17 cellular contexts compared by ENCODE assay signal in genomic region chr15:73578036-73578435, GRCh38. TPM values are rescaled to one million over a fixed set of nuclear protein-coding genes. Genes with fewer than 3 reads are reported as not detected.
DNase-seq lines count a peak whose midpoint lies in the region; ATAC-seq and TF ChIP-seq lines count a peak whose summit lies in the region.
"Had no signal": no experiment of that assay in that cellular context is flagged by ENCODE, and none has a peak within 500 bp of the region (broad histone marks: within the 10 kb centered on the region; RNA-seq: fewer than 3 reads in every experiment).

No MANE protein-coding gene starts in this region.

- H3K36me3 Mint-ChIP-seq in CD4-positive, CD25-positive, alpha-beta regulatory T cell = peaks cover 26% of the 10 kb centered on the region
- H3K36me3 Mint-ChIP-seq in T-helper 17 cell (ENCODE audit: low read depth) (peaks cover 10% of the 10 kb centered on the region), endothelial cell (ENCODE audit: low read depth, unreplicated experiment) (peaks cover 36% of the 10 kb centered on the region), nephron progenitor cell (ENCODE audit: low read depth) (peaks cover 59% of the 10 kb centered on the region)

- TF ChIP-seq EP300 in stomach (IDR thresholded peaks at IDR 0.05) = no peak

- H3K4me3 Mint-ChIP-seq in CD4-positive, CD25-positive, alpha-beta regulatory T cell = no peak overlapping the region
- H3K4me3 Mint-ChIP-seq in T-helper 17 cell = no peak overlapping the region
- peak overlapping the region; percentile 35 for H3K4me3 Mint-ChIP-seq in endothelial cell (ENCODE audit: unreplicated experiment)
- H3K4me3 Mint-ChIP-seq in nephron progenitor cell = no peak overlapping the region
- H3K4me3 Mint-ChIP-seq: CD4-positive, alpha-beta T cell had no signal

- no peaks in the 10 kb centered on the region for H3K27me3 ChIP-seq in CD4-positive, CD25-positive, alpha-beta regulatory T cell (ENCODE audit: control insufficient read depth, insufficient read depth, low read length)
- no peaks in the 10 kb centered on the region for H3K27me3 ChIP-seq in stomach

- no peaks in the 10 kb centered on the region for H3K27me3 Mint-ChIP-seq in CD4-positive, CD25-positive, alpha-beta regulatory T cell
- no peaks in the 10 kb centered on the region for H3K27me3 Mint-ChIP-seq in T-helper 17 cell
- peaks cover 3% of the 10 kb centered on the region for H3K27me3 Mint-ChIP-seq in endothelial cell (ENCODE audit: unreplicated experiment)
- H3K27me3 Mint-ChIP-seq in nephron progenitor cell (ENCODE audit: low read depth, poor library complexity) = no peaks in the 10 kb centered on the region
- H3K27me3 Mint-ChIP-seq: CD4-positive, alpha-beta T cell had no signal

- intact Hi-C loops in stomach (cut with DNase I; ENCODE audit: low total_unique reads) = no loop called here
- intact Hi-C loops in left cardiac atrium (cut with DNase I) = no loop called here

- peaks cover 67% of the 10 kb centered on the region for H3K36me3 ChIP-seq in CD4-positive, CD25-positive, alpha-beta regulatory T cell (ENCODE audit: control insufficient read depth, insufficient read depth, low read length)
- H3K36me3 ChIP-seq in stomach = peaks cover 18 to 88% (median 78%) of the 10 kb centered on the region in 4 donors

- H3K4me3 ChIP-seq in CD4-positive, CD25-positive, alpha-beta regulatory T cell (ENCODE audit: low read depth, low read length) = no peak overlapping the region
- no peak overlapping the region for H3K4me3 ChIP-seq in stomach
- H3K4me3 ChIP-seq: A549, GM12878, HAP-1 had no signal

- no peak for TF ChIP-seq CTCF in endothelial cell (IDR thresholded peaks at IDR 0.05; ENCODE audit: unreplicated experiment)
- TF ChIP-seq CTCF in nephron progenitor cell (IDR thresholded peaks at IDR 0.05) = no peak
- no peak for TF ChIP-seq CTCF in stomach (IDR thresholded peaks at IDR 0.05)

- WGBS in stomach, 5 donors = 77 to 90% (median 83%) methylated on average over 2 of the region's 2 CpGs

- DNase-seq in CD4-positive, CD25-positive, alpha-beta regulatory T cell = no peak
- DNase-seq in T-helper 17 cell (no peak), endothelial cell (ENCODE audit: low spot score) (no peak), nephron progenitor cell (no peak), stomach (no peak), NCI-H2107 (lab: John Stamatoyannopoulos, UW) (no peak), left cardiac atrium (no peak), NCI-H1930 (lab: John Stamatoyannopoulos, UW) (no peak)
- DNase-seq: Calu3; CD4-positive, alpha-beta T cell; Karpas-422; NCI-H1105 treated with DMSO at 0.1 percent for 48 hours; NCI-H2029 treated with DMSO at 0.1 percent for 48 hours; NCI-H226 had no signal

- H3K9me3 ChIP-seq in CD4-positive, CD25-positive, alpha-beta regulatory T cell (ENCODE audit: control insufficient read depth in 2 of 2, low read length in 2 of 2) = no peaks in the 10 kb centered on the region
- H3K9me3 ChIP-seq in T-helper 17 cell (ENCODE audit: control insufficient read depth, low read length, poor library complexity, severe bottlenecking) (no peaks in the 10 kb centered on the region), stomach (no peaks in the 10 kb centered on the region)
- H3K9me3 ChIP-seq: A549, HAP-1 had no signal

- H3K4me1 Mint-ChIP-seq in CD4-positive, CD25-positive, alpha-beta regulatory T cell = peaks cover 0 to 9% (median 2%) of the 10 kb centered on the region in 4 donors
- peaks cover 6% of the 10 kb centered on the region for H3K4me1 Mint-ChIP-seq in T-helper 17 cell
- peaks cover 49% of the 10 kb centered on the region for H3K4me1 Mint-ChIP-seq in endothelial cell (ENCODE audit: unreplicated experiment)
- H3K4me1 Mint-ChIP-seq in nephron progenitor cell = peaks cover 27% of the 10 kb centered on the region

- ATAC-seq in CD4-positive, CD25-positive, alpha-beta regulatory T cell (ENCODE audit: low read depth in 2 of 2) = no peak
- ATAC-seq in T-helper 17 cell (no peak), left cardiac atrium (no peak)
- ATAC-seq: A549, GM12878 had no signal

- TF ChIP-seq POLR2A in stomach (IDR thresholded peaks at IDR 0.05) = no peak

- no peaks in the 10 kb centered on the region for H3K4me1 ChIP-seq in CD4-positive, CD25-positive, alpha-beta regulatory T cell (ENCODE audit: control insufficient read depth, insufficient read depth, low read length, poor library complexity, severe bottlenecking)
- peaks cover 5 to 44% (median 24%) of the 10 kb centered on the region in 4 donors for H3K4me1 ChIP-seq in stomach
- H3K4me1 ChIP-seq: A549, HAP-1 had no signal

- H3K27ac ChIP-seq in CD4-positive, CD25-positive, alpha-beta regulatory T cell (ENCODE audit: insufficient read depth, low read length, poor library complexity, severe bottlenecking) = no peak overlapping the region
- no peak overlapping the region for H3K27ac ChIP-seq in stomach
- H3K27ac ChIP-seq: A549 had no signal

- peak overlapping the region in 2 of 3 donors; percentile 5 to 68 for H3K27ac Mint-ChIP-seq in CD4-positive, CD25-positive, alpha-beta regulatory T cell
- H3K27ac Mint-ChIP-seq in T-helper 17 cell (peak overlapping the region; percentile 57), endothelial cell (ENCODE audit: unreplicated experiment) (no peak overlapping the region), nephron progenitor cell (peak overlapping the region; percentile 2)
- H3K27ac Mint-ChIP-seq: CD4-positive, alpha-beta T cell had no signal

- H3K9me3 Mint-ChIP-seq in CD4-positive, CD25-positive, alpha-beta regulatory T cell = no peaks in the 10 kb centered on the region
- H3K9me3 Mint-ChIP-seq in endothelial cell (ENCODE audit: unreplicated experiment) = no peaks in the 10 kb centered on the region
- H3K9me3 Mint-ChIP-seq in nephron progenitor cell = no peaks in the 10 kb centered on the region
- H3K9me3 Mint-ChIP-seq: CD4-positive, alpha-beta T cell had no signal

RNA-seq across cellular contexts. Expression of gene NPTN, which starts 55.2 kb away (rescaled TPM):
- 45.3 TPM for total RNA-seq in CD4-positive, CD25-positive, alpha-beta regulatory T cell
- 10 to 100 TPM; 35.4 to 37.6 (median 37.2) TPM for polyA plus RNA-seq in CD4-positive, CD25-positive, alpha-beta regulatory T cell
- total RNA-seq in T-helper 17 cell (10 to 100 TPM; 25.0 to 48.5 TPM), endothelial cell (ENCODE audit: unreplicated experiment) (223 TPM), stomach (100 to 1,000 TPM in 4 of 5 donors, 10 to 100 TPM in 1; 58.8 to 228 (median 127) TPM), left cardiac atrium (100 to 1,000 TPM; 175 to 223 TPM)
- 10 to 100 TPM; 41.4 to 73.4 (median 45.5) TPM for polyA plus RNA-seq in stomach
